In the genomic region with DNA sequence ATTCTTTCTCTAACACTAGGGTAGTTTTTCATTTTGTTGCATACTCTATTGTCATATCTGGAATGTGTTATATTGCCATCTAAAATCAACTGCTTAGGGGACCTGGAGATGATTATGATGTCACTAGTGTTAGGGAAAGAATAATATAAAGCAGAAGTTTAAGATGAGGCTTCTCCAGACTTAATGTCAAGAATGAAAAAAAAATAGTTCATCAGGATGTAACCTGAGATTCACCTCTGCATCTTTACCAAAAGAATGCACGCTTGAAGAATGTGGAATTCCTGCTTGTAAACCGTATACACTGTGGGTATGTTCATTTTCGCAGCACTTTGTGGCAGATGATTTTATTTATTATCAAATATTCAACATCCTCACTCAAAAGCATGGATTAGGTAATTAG, we compare ENCODE assay signal across 26 cellular contexts.
"Had no signal": no experiment of that assay in that cellular context is flagged by ENCODE, and none has a peak within 500 bp of the region (broad histone marks: within the 10 kb centered on the region; RNA-seq: fewer than 3 reads in every experiment).

No MANE protein-coding gene starts in this region.

- H3K36me3 Mint-ChIP-seq: activated naive CD4-positive, alpha-beta T cell treated with anti-CD3 and anti-CD28 coated beads, Interleukin-2, amount 50 U/mL, for 72 hours had no signal

- H3K27me3 Mint-ChIP-seq: activated naive CD8-positive, alpha-beta T cell treated with anti-CD3 and anti-CD28 coated beads, Interleukin-2, amount 50 U/mL, for 24 hours; brain had no signal

- H3K27me3 ChIP-seq: ascending aorta, Peyer's patch, SJCRH30 had no signal

- H3K27ac ChIP-seq: ascending aorta, Peyer's patch, RWPE1, SJCRH30 had no signal

- H3K4me3 ChIP-seq: ascending aorta, Peyer's patch, SJCRH30 had no signal

- DNase-seq: activated CD4-positive, alpha-beta T cell treated with anti-CD3 and anti-CD28 coated beads for 48 hours; activated CD4-positive, alpha-beta T cell treated with anti-CD3 and anti-CD28 coated beads, Interleukin-2, amount 50 U/mL, for 4 hours; activated CD4-positive, CD25-positive, alpha-beta regulatory T cell treated with anti-CD3 and anti-CD28 coated beads, Interleukin-2, amount 50 U/mL, for 72 hours; activated effector memory CD4-positive, alpha-beta T cell treated with anti-CD3 and anti-CD28 coated beads, Interleukin-2, amount 50 U/mL, for 16 hours; activated naive CD4-positive, alpha-beta T cell treated with Interleukin-2 at 50 U/mL for 16 hours; activated naive CD8-positive, alpha-beta T cell treated with anti-CD3 and anti-CD28 coated beads, Interleukin-2, amount 50 U/mL, for 24 hours; activated T-cell treated with anti-CD3 and anti-CD28 coated beads, Interleukin-2, amount 50 U/mL, for 4 hours; amniotic stem cell; NCI-H1092; NCI-H1417 treated with DMSO at 0.1 percent for 48 hours; NCI-H1694; NCI-H2029; NCI-H2107; NCI-H2171 treated with DMSO at 0.1 percent for 48 hours; NCI-H345; NCI-H510A; NCI-H526 treated with DMSO at 0.1 percent for 48 hours; NCI-H82; Peyer's patch; Right ventricle myocardium superior; SJCRH30 had no signal

- H3K9me3 Mint-ChIP-seq: activated naive CD4-positive, alpha-beta T cell treated with anti-CD3 and anti-CD28 coated beads, Interleukin-2, amount 50 U/mL, for 72 hours; activated naive CD8-positive, alpha-beta T cell treated with anti-CD3 and anti-CD28 coated beads, Interleukin-2, amount 50 U/mL, for 24 hours; activated T-cell treated with anti-CD3 and anti-CD28 coated beads, Interleukin-2, amount 50 U/mL, for 4 hours; brain; T-helper 1 cell treated with Interleukin-12 subunit alpha and Interleukin-12 subunit beta and Interleukin-4 antibody, amounts not matched to agents 30 μg/mL and 1 μg/mL, for 36 hours had no signal

- H3K4me1 ChIP-seq: Peyer's patch, SJCRH30 had no signal

- H3K4me1 Mint-ChIP-seq: activated naive CD8-positive, alpha-beta T cell treated with anti-CD3 and anti-CD28 coated beads, Interleukin-2, amount 50 U/mL, for 24 hours; brain had no signal

- H3K27ac Mint-ChIP-seq: activated naive CD4-positive, alpha-beta T cell treated with anti-CD3 and anti-CD28 coated beads, Interleukin-2, amount 50 U/mL, for 72 hours; activated naive CD8-positive, alpha-beta T cell treated with anti-CD3 and anti-CD28 coated beads, Interleukin-2, amount 50 U/mL, for 24 hours; brain; T-helper 1 cell treated with Interleukin-12 subunit alpha and Interleukin-12 subunit beta and Interleukin-4 antibody, amounts not matched to agents 30 μg/mL and 1 μg/mL, for 36 hours had no signal

- H3K9me3 ChIP-seq: ascending aorta, Peyer's patch, SJCRH30 had no signal

- ATAC-seq: activated naive CD4-positive, alpha-beta T cell treated with anti-CD3 and anti-CD28 coated beads, Interleukin-2, amount 50 U/mL, for 72 hours; activated naive CD8-positive, alpha-beta T cell treated with anti-CD3 and anti-CD28 coated beads, Interleukin-2, amount 50 U/mL, for 24 hours; activated T-cell treated with anti-CD3 and anti-CD28 coated beads, Interleukin-2, amount 50 U/mL, for 4 hours had no signal

- H3K4me3 Mint-ChIP-seq: activated naive CD8-positive, alpha-beta T cell treated with anti-CD3 and anti-CD28 coated beads, Interleukin-2, amount 50 U/mL, for 24 hours; activated T-cell treated with anti-CD3 and anti-CD28 coated beads, Interleukin-2, amount 50 U/mL, for 4 hours; brain; T-helper 1 cell treated with Interleukin-12 subunit alpha and Interleukin-12 subunit beta and Interleukin-4 antibody, amounts not matched to agents 30 μg/mL and 1 μg/mL, for 36 hours had no signal
